Comparison of ENCODE assay signal across 8 cellular contexts in genomic region chr14:106170163-106170658, GRCh38.
DNase-seq lines count a peak whose midpoint lies in the region; ATAC-seq and TF ChIP-seq lines count a peak whose summit lies in the region.
"Not testable (repeated sequence)": the region's sequence is repeated elsewhere in the genome, so short reads cannot be mapped to it uniquely, and the experiment has no call there.

No MANE protein-coding gene starts in this region.

- POLR2A ChIA-PET in Caco-2 (lab: Charles Lee): not testable (repeated sequence)

- H3K27ac Mint-ChIP-seq in Caco-2 (ENCODE audit: unreplicated experiment): not testable (repeated sequence)

- not testable (repeated sequence) for H3K27me3 Mint-ChIP-seq in Caco-2 (ENCODE audit: insufficient read depth, unreplicated experiment)

- not testable (repeated sequence) for BruUV-seq in Caco-2 (replicated peaks; lab: Mats Ljungman, UMichigan)

- not testable (repeated sequence) for ATAC-seq in foreskin keratinocyte

- not testable (repeated sequence) for H3K9me3 Mint-ChIP-seq in Caco-2 (ENCODE audit: unreplicated experiment)

- not testable (repeated sequence) for H3K27ac ChIP-seq in foreskin keratinocyte

- not testable (repeated sequence) for H3K4me3 ChIP-seq in Caco-2 (ENCODE audit: low read depth, low read length)

- peak in 1 of 2 experiments; percentile 61 for DNase-seq in Caco-2
- DNase-seq in HUDEP-2 (lab: John Stamatoyannopoulos, UW; ENCODE audit: unreplicated experiment in 76 of 76): peak in 41 of 76 experiments; percentile 3 to 68 (median 31)
- peak; percentile 22 for DNase-seq in SK-MEL-5 (ENCODE audit: low read depth, low spot score)
- DNase-seq in activated CD4-positive, alpha-beta T cell treated with anti-CD3 and anti-CD28 coated beads, Interleukin-2, amount 50 U/mL, for 4 hours: peak; percentile 56 to 63
- DNase-seq in activated naive CD4-positive, alpha-beta T cell (lab: John Stamatoyannopoulos, UW): peak; percentile 33 to 59 (median 52)
- DNase-seq in foreskin keratinocyte: not testable (repeated sequence)
- peak; percentile 37 to 60 for DNase-seq in stimulated activated CD4-positive, alpha-beta T cell treated with anti-CD3 and anti-CD28 coated beads, Interleukin-12 subunit alpha, Interleukin-12 subunit beta, amount 100 ng/mL, for 24 hours (ENCODE audit: low read depth in 2 of 2)
- peak; percentile 64 to 65 for DNase-seq in stimulated activated CD8-positive, alpha-beta memory T cell treated with anti-CD3 and anti-CD28 coated beads, Interleukin-7, amount 100 ng/mL, for 48 hours (ENCODE audit: extremely low read depth in 1 of 2, low read depth in 1 of 2)

- not testable (repeated sequence) for H3K27me3 ChIP-seq in Caco-2 (replicated peaks; ENCODE audit: control insufficient read depth, insufficient read depth, low read length); foreskin keratinocyte

- TF ChIP-seq CTCF in Caco-2 (IDR thresholded peaks at IDR 0.05; ENCODE audit: insufficient read depth in 1 of 2, low read depth in 1 of 2, low read length in 1 of 2, severe bottlenecking in 1 of 2, unreplicated experiment in 1 of 2) (peak; percentile 61 to 67), foreskin keratinocyte (conservative IDR thresholded peaks at IDR 0.05) (peak; percentile 33)

- H3K4me3 Mint-ChIP-seq in Caco-2 (ENCODE audit: unreplicated experiment): not testable (repeated sequence)

- not testable (repeated sequence) for H3K4me1 Mint-ChIP-seq in Caco-2 (ENCODE audit: low read depth, unreplicated experiment)

- H3K36me3 ChIP-seq in Caco-2 (ENCODE audit: control insufficient read depth, insufficient read depth, low read length): not testable (repeated sequence)

- in situ Hi-C loops in SK-MEL-5 (cut with HindIII; ENCODE audit: low pct_unique_long_range_greater_than_20kb, low sequenced_read_pairs): not testable (repeated sequence)

- intact Hi-C loops in Caco-2 (cut with micrococcal nuclease; ENCODE audit: unreplicated experiment): loop anchor here (1.0 kb wide), 1 partner anchor 40 kb away; no protein-coding TSS in a partner anchor

- H3K9me3 ChIP-seq in Caco-2: not testable (repeated sequence)

- CTCF ChIA-PET in Caco-2 (lab: Charles Lee): not testable (repeated sequence)

- H3K36me3 Mint-ChIP-seq in Caco-2 (ENCODE audit: insufficient read depth, unreplicated experiment): not testable (repeated sequence)

- H3K4me1 ChIP-seq in Caco-2, foreskin keratinocyte: not testable (repeated sequence)
